33 cellular contexts compared by ENCODE assay signal in the genomic region with DNA sequence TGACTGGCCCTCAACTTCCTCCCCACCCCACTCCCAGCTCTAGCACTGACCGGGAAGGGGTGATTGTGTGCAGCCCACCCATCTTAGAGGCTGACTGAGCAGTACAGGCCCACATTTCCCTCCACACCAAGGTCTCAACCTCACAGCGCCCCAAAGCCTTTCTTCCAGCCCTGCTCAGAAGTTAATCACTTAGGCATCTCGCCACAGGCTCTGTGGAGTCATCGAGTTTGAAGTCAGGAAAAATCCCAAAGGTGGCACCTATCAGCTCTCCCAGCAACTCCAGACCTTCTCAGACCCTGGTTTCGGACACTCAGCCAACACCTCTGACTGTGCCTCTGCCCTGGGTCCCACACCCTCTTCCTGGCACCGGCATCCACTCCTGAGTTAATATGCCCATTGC. TPM values are rescaled to one million over a fixed set of nuclear protein-coding genes. Genes with fewer than 3 reads are reported as not detected.
"Had no signal": no experiment of that assay in that cellular context is flagged by ENCODE, and none has a peak within 500 bp of the region (broad histone marks: within the 10 kb centered on the region; RNA-seq: fewer than 3 reads in every experiment).

No MANE protein-coding gene starts in this region.

- H3K27ac ChIP-seq: adrenal gland, breast epithelium, cardiac muscle cell, colonic mucosa, epithelial cell of prostate had no signal

- H3K27ac Mint-ChIP-seq: activated CD4-positive, alpha-beta memory T cell treated with anti-CD3 and anti-CD28 coated beads for 36 hours; activated CD4-positive, alpha-beta T cell treated with anti-CD3 and anti-CD28 coated beads for 36 hours; activated CD4-positive, alpha-beta T cell treated with anti-CD3 and anti-CD28 coated beads, Interleukin-2, amount 10 ng/mL, durations not matched to agents 24 days and 14 days; activated CD8-positive, alpha-beta memory T cell treated with anti-CD3 and anti-CD28 coated beads, Interleukin-2, amount 10 ng/mL, durations not matched to agents 7 days and 5 days; activated CD8-positive, alpha-beta T cell treated with anti-CD3 and anti-CD28 coated beads, Interleukin-2, amount 10 ng/mL, durations not matched to agents 7 days and 5 days; activated naive CD4-positive, alpha-beta T cell treated with anti-CD3 and anti-CD28 coated beads for 36 hours; activated naive CD4-positive, alpha-beta T cell treated with anti-CD3 and anti-CD28 coated beads, Interleukin-2, amount 50 U/mL, for 24 hours; activated naive CD8-positive, alpha-beta T cell treated with anti-CD3 and anti-CD28 coated beads for 36 hours; activated naive CD8-positive, alpha-beta T cell treated with anti-CD3 and anti-CD28 coated beads, Interleukin-2, amount 50 U/mL, for 24 hours; activated T-helper 1 cell treated with anti-CD3 and anti-CD28 coated beads, Interleukin-12 subunit alpha, Interleukin-12 subunit beta, Interleukin-2, Interleukin-4 antibody, amounts not matched to agents 30 ng/mL and 10 ng/mL and 1 ng/mL, durations not matched to agents 14 hours and 24 hours and 36 hours; activated T-helper 2 cell treated with anti-CD3 and anti-CD28 coated beads, Interferon-gamma antibody, Interleukin-2, Interleukin-4, amounts not matched to agents 10 μg/mL and 5 μg/mL and 100 μg/mL, durations not matched to agents 14 hours and 24 hours and 36 hours had no signal

- H3K4me1 ChIP-seq: adrenal gland, breast epithelium, colonic mucosa had no signal

- ATAC-seq: activated CD4-positive, alpha-beta T cell treated with anti-CD3 and anti-CD28 coated beads for 36 hours; activated CD8-positive, alpha-beta memory T cell treated with anti-CD3 and anti-CD28 coated beads, Interleukin-2, amount 10 ng/mL, durations not matched to agents 7 days and 5 days; activated CD8-positive, alpha-beta T cell treated with anti-CD3 and anti-CD28 coated beads, Interleukin-2, amount 10 ng/mL, durations not matched to agents 7 days and 5 days; activated naive CD8-positive, alpha-beta T cell treated with anti-CD3 and anti-CD28 coated beads, Interleukin-2, amount 50 U/mL, for 24 hours had no signal

- H3K9me3 Mint-ChIP-seq: activated CD4-positive, alpha-beta memory T cell treated with anti-CD3 and anti-CD28 coated beads for 36 hours; activated CD4-positive, alpha-beta T cell treated with anti-CD3 and anti-CD28 coated beads, Interleukin-2, amount 10 ng/mL, durations not matched to agents 24 days and 14 days; activated naive CD4-positive, alpha-beta T cell treated with anti-CD3 and anti-CD28 coated beads for 36 hours; activated naive CD4-positive, alpha-beta T cell treated with anti-CD3 and anti-CD28 coated beads, Interleukin-2, amount 50 U/mL, for 24 hours; activated naive CD8-positive, alpha-beta T cell treated with anti-CD3 and anti-CD28 coated beads for 36 hours; activated naive CD8-positive, alpha-beta T cell treated with anti-CD3 and anti-CD28 coated beads, Interleukin-2, amount 50 U/mL, for 24 hours; activated T-helper 1 cell treated with anti-CD3 and anti-CD28 coated beads, Interleukin-12 subunit alpha, Interleukin-12 subunit beta, Interleukin-2, Interleukin-4 antibody, amounts not matched to agents 30 ng/mL and 10 ng/mL and 1 ng/mL, durations not matched to agents 14 hours and 24 hours and 36 hours; activated T-helper 2 cell treated with anti-CD3 and anti-CD28 coated beads, Interferon-gamma antibody, Interleukin-2, Interleukin-4, amounts not matched to agents 10 μg/mL and 5 μg/mL and 100 μg/mL, durations not matched to agents 14 hours and 24 hours and 36 hours had no signal

- H3K4me3 Mint-ChIP-seq: activated CD4-positive, alpha-beta memory T cell treated with anti-CD3 and anti-CD28 coated beads for 36 hours; activated CD4-positive, alpha-beta T cell treated with anti-CD3 and anti-CD28 coated beads for 36 hours; activated CD4-positive, alpha-beta T cell treated with anti-CD3 and anti-CD28 coated beads, Interleukin-2, amount 10 ng/mL, durations not matched to agents 24 days and 14 days; activated CD8-positive, alpha-beta memory T cell treated with anti-CD3 and anti-CD28 coated beads, Interleukin-2, amount 10 ng/mL, durations not matched to agents 7 days and 5 days; activated CD8-positive, alpha-beta T cell treated with anti-CD3 and anti-CD28 coated beads, Interleukin-2, amount 10 ng/mL, durations not matched to agents 7 days and 5 days; activated naive CD4-positive, alpha-beta T cell treated with anti-CD3 and anti-CD28 coated beads for 36 hours; activated naive CD4-positive, alpha-beta T cell treated with anti-CD3 and anti-CD28 coated beads, Interleukin-2, amount 50 U/mL, for 24 hours; activated naive CD8-positive, alpha-beta T cell treated with anti-CD3 and anti-CD28 coated beads for 36 hours; activated naive CD8-positive, alpha-beta T cell treated with anti-CD3 and anti-CD28 coated beads, Interleukin-2, amount 50 U/mL, for 24 hours; activated T-helper 1 cell treated with anti-CD3 and anti-CD28 coated beads, Interleukin-12 subunit alpha, Interleukin-12 subunit beta, Interleukin-2, Interleukin-4 antibody, amounts not matched to agents 30 ng/mL and 10 ng/mL and 1 ng/mL, durations not matched to agents 14 hours and 24 hours and 36 hours; brain had no signal

- H3K36me3 Mint-ChIP-seq: activated CD4-positive, alpha-beta memory T cell treated with anti-CD3 and anti-CD28 coated beads for 36 hours; activated CD8-positive, alpha-beta memory T cell treated with anti-CD3 and anti-CD28 coated beads, Interleukin-2, amount 10 ng/mL, durations not matched to agents 7 days and 5 days; activated naive CD4-positive, alpha-beta T cell treated with anti-CD3 and anti-CD28 coated beads, Interleukin-2, amount 50 U/mL, for 24 hours; activated naive CD8-positive, alpha-beta T cell treated with anti-CD3 and anti-CD28 coated beads for 36 hours; brain had no signal

- FAIRE-seq: endometrium, endothelial cell of umbilical vein, frontal cortex had no signal

- H3K9me3 ChIP-seq: adrenal gland, breast epithelium, colonic mucosa had no signal

- H3K4me1 Mint-ChIP-seq: activated CD4-positive, alpha-beta T cell treated with anti-CD3 and anti-CD28 coated beads, Interleukin-2, amount 10 ng/mL, durations not matched to agents 24 days and 14 days had no signal

- DNase-seq: activated CD4-positive, alpha-beta memory T cell treated with anti-CD3 and anti-CD28 coated beads for 36 hours; activated CD4-positive, alpha-beta T cell treated with anti-CD3 and anti-CD28 coated beads for 36 hours; activated CD4-positive, alpha-beta T cell treated with anti-CD3 and anti-CD28 coated beads, Interleukin-2, amount 10 ng/mL, durations not matched to agents 24 days and 14 days; activated CD4-positive, CD25-positive, alpha-beta regulatory T cell; activated CD4-positive, CD25-positive, alpha-beta regulatory T cell treated with anti-CD3 and anti-CD28 coated beads, Interleukin-2, amount 50 U/mL, for 72 hours; activated CD8-positive, alpha-beta memory T cell treated with anti-CD3 and anti-CD28 coated beads, Interleukin-2, amount 10 ng/mL, durations not matched to agents 7 days and 5 days; activated CD8-positive, alpha-beta memory T cell treated with anti-CD3 and anti-CD28 coated beads, Interleukin-2, amount 50 U/mL, for 4 hours; activated CD8-positive, alpha-beta T cell treated with anti-CD3 and anti-CD28 coated beads, Interleukin-2, amount 10 ng/mL, durations not matched to agents 7 days and 5 days; activated effector memory CD4-positive, alpha-beta T cell treated with anti-CD3 and anti-CD28 coated beads, Interleukin-2, amount 50 U/mL, for 16 hours; activated naive CD4-positive, alpha-beta T cell treated with anti-CD3 and anti-CD28 coated beads for 36 hours; activated naive CD8-positive, alpha-beta T cell treated with anti-CD3 and anti-CD28 coated beads for 36 hours; activated naive CD8-positive, alpha-beta T cell treated with anti-CD3 and anti-CD28 coated beads, Interleukin-2, amount 50 U/mL, for 24 hours; activated T-cell treated with anti-CD3 and anti-CD28 coated beads, Interleukin-2, amount 50 U/mL, for 1 hour; activated T-cell treated with anti-CD3 and anti-CD28 coated beads, Interleukin-2, amount 50 U/mL, for 48 hours; adrenal gland; amygdala; aorta; central memory CD4-positive, alpha-beta T cell; cerebellar nuclear complex; colonic mucosa; effector CD8-positive, alpha-beta T cell; T-helper 2 cell had no signal

- H3K36me3 ChIP-seq: adrenal gland, breast epithelium, cardiac muscle cell, colonic mucosa had no signal

- H3K4me3 ChIP-seq: adrenal gland, breast epithelium, cardiac muscle cell, colonic mucosa had no signal

RNA-seq across cellular contexts. Expression of gene GLI2, which starts 43.0 kb away (rescaled TPM):
- total RNA-seq: activated CD4-positive, alpha-beta memory T cell treated with anti-CD3 and anti-CD28 coated beads for 36 hours; activated CD4-positive, alpha-beta T cell treated with anti-CD3 and anti-CD28 coated beads for 36 hours; activated CD8-positive, alpha-beta memory T cell treated with anti-CD3 and anti-CD28 coated beads for 36 hours; activated naive CD4-positive, alpha-beta T cell treated with anti-CD3 and anti-CD28 coated beads for 36 hours; activated naive CD8-positive, alpha-beta T cell treated with anti-CD3 and anti-CD28 coated beads for 36 hours had no signal
